Comparison of ENCODE assay signal across 34 cellular contexts in genomic region chrX:97704474-97704873, GRCh38.
"Had no signal": no experiment of that assay in that cellular context is flagged by ENCODE, and none has a peak within 500 bp of the region (broad histone marks: within the 10 kb centered on the region; RNA-seq: fewer than 3 reads in every experiment).

No MANE protein-coding gene starts in this region.

- H3K9me3 ChIP-seq: adrenal gland had no signal

- FAIRE-seq: bronchial epithelial cell, TTC549 had no signal

- H3K36me3 Mint-ChIP-seq: activated CD4-positive, alpha-beta memory T cell treated with anti-CD3 and anti-CD28 coated beads for 36 hours; activated naive CD4-positive, alpha-beta T cell treated with anti-CD3 and anti-CD28 coated beads, Interleukin-2, amount 50 U/mL, for 72 hours; activated naive CD8-positive, alpha-beta T cell treated with anti-CD3 and anti-CD28 coated beads for 36 hours; brain had no signal

- H3K27me3 ChIP-seq: cardiac muscle cell had no signal

- H3K4me3 Mint-ChIP-seq: activated B cell treated with CpG ODN at 0.5 μM for 24 hours; activated CD4-positive, alpha-beta memory T cell treated with anti-CD3 and anti-CD28 coated beads for 36 hours; activated CD4-positive, alpha-beta T cell treated with anti-CD3 and anti-CD28 coated beads, Interleukin-2, amount 10 ng/mL, durations not matched to agents 24 days and 14 days; activated CD8-positive, alpha-beta T cell treated with anti-CD3 and anti-CD28 coated beads for 36 hours; activated naive CD8-positive, alpha-beta T cell treated with anti-CD3 and anti-CD28 coated beads for 36 hours; activated T-cell treated with anti-CD3 and anti-CD28 coated beads, Interleukin-2, amount 50 U/mL, for 24 hours; brain; central memory CD8-positive, alpha-beta T cell; T-helper 1 cell treated with Interleukin-12 subunit alpha and Interleukin-12 subunit beta and Interleukin-4 antibody, amounts not matched to agents 30 μg/mL and 1 μg/mL, for 36 hours; T-helper 2 cell treated with Interferon-gamma antibody and Interleukin-4, amounts not matched to agents 5 μg/mL and 100 μg/mL, for 36 hours had no signal

- H3K36me3 ChIP-seq: adrenal gland, cardiac muscle cell had no signal

- H3K27ac Mint-ChIP-seq: activated B cell treated with CpG ODN at 0.5 μM for 24 hours; activated CD4-positive, alpha-beta memory T cell treated with anti-CD3 and anti-CD28 coated beads for 36 hours; activated CD4-positive, alpha-beta T cell treated with anti-CD3 and anti-CD28 coated beads, Interleukin-2, amount 10 ng/mL, durations not matched to agents 24 days and 14 days; activated CD8-positive, alpha-beta T cell treated with anti-CD3 and anti-CD28 coated beads for 36 hours; activated naive CD4-positive, alpha-beta T cell treated with anti-CD3 and anti-CD28 coated beads, Interleukin-2, amount 50 U/mL, for 72 hours; activated naive CD8-positive, alpha-beta T cell treated with anti-CD3 and anti-CD28 coated beads for 36 hours; activated T-cell treated with anti-CD3 and anti-CD28 coated beads, Interleukin-2, amount 50 U/mL, for 24 hours; activated T-helper 2 cell treated with anti-CD3 and anti-CD28 coated beads, Interferon-gamma antibody, Interleukin-2, Interleukin-4, amounts not matched to agents 10 μg/mL and 5 μg/mL and 100 μg/mL, durations not matched to agents 14 hours and 24 hours and 36 hours; brain; T-helper 1 cell treated with Interleukin-12 subunit alpha and Interleukin-12 subunit beta and Interleukin-4 antibody, amounts not matched to agents 30 μg/mL and 1 μg/mL, for 36 hours; T-helper 2 cell treated with Interferon-gamma antibody and Interleukin-4, amounts not matched to agents 5 μg/mL and 100 μg/mL, for 36 hours had no signal

- H3K4me3 ChIP-seq: adrenal gland, cardiac muscle cell had no signal

- H3K9me3 Mint-ChIP-seq: activated B cell treated with CpG ODN at 0.5 μM for 24 hours; activated CD4-positive, alpha-beta memory T cell treated with anti-CD3 and anti-CD28 coated beads for 36 hours; activated CD4-positive, alpha-beta T cell treated with anti-CD3 and anti-CD28 coated beads, Interleukin-2, amount 10 ng/mL, durations not matched to agents 24 days and 14 days; activated CD8-positive, alpha-beta T cell treated with anti-CD3 and anti-CD28 coated beads for 36 hours; activated naive CD4-positive, alpha-beta T cell treated with anti-CD3 and anti-CD28 coated beads, Interleukin-2, amount 50 U/mL, for 72 hours; activated naive CD8-positive, alpha-beta T cell treated with anti-CD3 and anti-CD28 coated beads for 36 hours; activated T-cell treated with anti-CD3 and anti-CD28 coated beads, Interleukin-2, amount 50 U/mL, for 24 hours; activated T-helper 2 cell treated with anti-CD3 and anti-CD28 coated beads, Interferon-gamma antibody, Interleukin-2, Interleukin-4, amounts not matched to agents 10 μg/mL and 5 μg/mL and 100 μg/mL, durations not matched to agents 14 hours and 24 hours and 36 hours; central memory CD8-positive, alpha-beta T cell; T-helper 1 cell treated with Interleukin-12 subunit alpha and Interleukin-12 subunit beta and Interleukin-4 antibody, amounts not matched to agents 30 μg/mL and 1 μg/mL, for 36 hours; T-helper 2 cell treated with Interferon-gamma antibody and Interleukin-4, amounts not matched to agents 5 μg/mL and 100 μg/mL, for 36 hours had no signal

- DNase-seq: activated B cell treated with CpG ODN at 0.5 μM for 24 hours; activated CD4-positive, alpha-beta memory T cell treated with anti-CD3 and anti-CD28 coated beads for 36 hours; activated CD4-positive, alpha-beta T cell treated with anti-CD3 and anti-CD28 coated beads for 4 hours; activated CD4-positive, alpha-beta T cell treated with anti-CD3 and anti-CD28 coated beads, Interleukin-2, amount 10 ng/mL, durations not matched to agents 24 days and 14 days; activated CD4-positive, alpha-beta T cell treated with anti-CD3 and anti-CD28 coated beads, Interleukin-2, amount 50 U/mL, for 1 hour; activated CD4-positive, alpha-beta T cell treated with anti-CD3 and anti-CD28 coated beads, Interleukin-2, amount 50 U/mL, for 4 hours; activated CD4-positive, CD25-positive, alpha-beta regulatory T cell treated with anti-CD3 and anti-CD28 coated beads, Interleukin-2, amount 50 U/mL, for 72 hours; activated CD8-positive, alpha-beta memory T cell treated with anti-CD3 and anti-CD28 coated beads, Interleukin-2, amount 50 U/mL, for 4 hours; activated CD8-positive, alpha-beta T cell treated with anti-CD3 and anti-CD28 coated beads for 36 hours; activated effector memory CD4-positive, alpha-beta T cell treated with Interleukin-2 at 50 U/mL for 16 hours; activated gamma-delta T cell; activated naive CD4-positive, alpha-beta T cell treated with anti-CD3 and anti-CD28 coated beads, Interleukin-2, amount 50 U/mL, for 16 hours; activated naive CD4-positive, alpha-beta T cell treated with Interleukin-2 at 50 U/mL for 16 hours; activated naive CD8-positive, alpha-beta T cell treated with anti-CD3 and anti-CD28 coated beads for 36 hours; activated T-cell treated with anti-CD3 and anti-CD28 coated beads for 4 hours; activated T-cell treated with anti-CD3 and anti-CD28 coated beads, Interleukin-2, amount 50 U/mL, for 24 hours; activated T-cell treated with anti-CD3 and anti-CD28 coated beads, Interleukin-2, amount 50 U/mL, for 48 hours; adrenal gland; amniotic stem cell; aorta; cerebellar nuclear complex; T-helper 1 cell; T-helper 2 cell; T-helper 9 cell had no signal

- H3K27ac ChIP-seq: adrenal gland, cardiac muscle cell, VCaP had no signal

- H3K4me1 ChIP-seq: adrenal gland had no signal

- H3K4me1 Mint-ChIP-seq: activated B cell treated with CpG ODN at 0.5 μM for 24 hours; activated CD4-positive, alpha-beta T cell treated with anti-CD3 and anti-CD28 coated beads, Interleukin-2, amount 10 ng/mL, durations not matched to agents 24 days and 14 days; activated naive CD8-positive, alpha-beta T cell treated with anti-CD3 and anti-CD28 coated beads for 36 hours; central memory CD8-positive, alpha-beta T cell had no signal

- H3K27me3 Mint-ChIP-seq: activated B cell treated with CpG ODN at 0.5 μM for 24 hours; activated CD4-positive, alpha-beta memory T cell treated with anti-CD3 and anti-CD28 coated beads for 36 hours; activated CD4-positive, alpha-beta T cell treated with anti-CD3 and anti-CD28 coated beads, Interleukin-2, amount 10 ng/mL, durations not matched to agents 24 days and 14 days; activated CD8-positive, alpha-beta T cell treated with anti-CD3 and anti-CD28 coated beads for 36 hours; activated naive CD8-positive, alpha-beta T cell treated with anti-CD3 and anti-CD28 coated beads for 36 hours; brain had no signal

- ATAC-seq: activated CD8-positive, alpha-beta T cell treated with anti-CD3 and anti-CD28 coated beads for 36 hours; activated naive CD4-positive, alpha-beta T cell treated with anti-CD3 and anti-CD28 coated beads, Interleukin-2, amount 50 U/mL, for 72 hours had no signal
